Comparison of ENCODE assay signal across 8 cellular contexts in the genomic region with DNA sequence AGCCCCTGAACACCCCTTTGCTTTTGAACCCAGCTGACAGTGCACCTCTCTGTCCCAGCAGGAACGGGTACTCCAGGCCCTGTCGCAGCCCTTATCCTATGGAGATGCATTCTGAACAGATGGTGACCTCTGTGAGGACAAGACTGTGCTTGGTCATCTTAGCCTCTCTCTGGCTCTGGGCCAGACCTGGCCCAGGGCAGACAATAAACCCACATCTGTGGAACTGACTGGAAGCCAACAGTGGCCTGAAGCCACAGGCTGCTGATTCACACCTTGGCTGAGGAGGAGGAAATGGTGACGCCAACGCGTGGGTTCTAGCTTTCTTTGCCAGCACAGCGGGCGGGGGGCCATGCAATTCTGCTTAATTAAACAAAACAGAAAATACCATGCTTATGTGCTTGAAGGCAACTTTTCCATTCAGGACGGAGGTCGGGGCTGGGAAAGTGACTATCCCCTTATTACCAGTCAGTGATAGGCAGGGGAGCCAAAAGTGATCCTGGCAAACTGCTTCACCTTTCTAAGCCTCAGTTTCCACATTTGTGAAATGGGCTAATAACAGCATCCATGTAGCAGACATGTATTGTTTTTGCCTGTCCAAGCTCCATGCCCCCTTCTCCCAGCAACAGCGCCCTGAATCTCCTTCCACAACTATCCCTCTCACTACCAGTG. TPM values are rescaled to one million over a fixed set of nuclear protein-coding genes. Genes with fewer than 3 reads are reported as not detected.
DNase-seq lines count a peak whose midpoint lies in the region; ATAC-seq and TF ChIP-seq lines count a peak whose summit lies in the region.

No MANE protein-coding gene starts in this region.

- ATAC-seq in HG02885 (IDR thresholded peaks at IDR 0.05; ENCODE audit: poor library complexity, unreplicated experiment), result no peak

- H3K4me3 ChIP-seq in LNCaP clone FGC (ENCODE audit: low read depth, low read length), result no peak overlapping the region
- H3K4me3 ChIP-seq in fibroblast of villous mesenchyme (ENCODE audit: low read depth, low read length), result no peak overlapping the region

- DNase-seq in AG08395 (ENCODE audit: low spot score) (peak; percentile 93), LNCaP clone FGC (ENCODE audit: low read depth) (peak; percentile 86), fibroblast of villous mesenchyme (ENCODE audit: low read depth) (peak; percentile 95), renal cortical epithelial cell (ENCODE audit: low read depth) (peak; percentile 94), NCI-H1436 treated with DMSO at 0.1 percent for 48 hours (lab: John Stamatoyannopoulos, UW) (no peak), cortex of kidney (lab: John Stamatoyannopoulos, UW) (no peak)
- DNase-seq in activated CD8-positive, alpha-beta memory T cell treated with anti-CD3 and anti-CD28 coated beads, Interleukin-2, amount 50 U/mL, for 48 hours, result peak; percentile 83

- TF ChIP-seq CTCF in LNCaP clone FGC (IDR thresholded peaks at IDR 0.05; ENCODE audit: control insufficient read depth, extremely low read depth, insufficient read depth) (no peak), fibroblast of villous mesenchyme (IDR thresholded peaks at IDR 0.05; ENCODE audit: insufficient read depth, low read depth, low read length) (no peak)

RNA-seq across cellular contexts. Expression of gene SH3PXD2B, which starts 10.8 kb away (rescaled TPM):
- total RNA-seq in fibroblast of villous mesenchyme, result 28.1 and 32.2 TPM in 2 replicates
- 8.3 and 12.9 TPM in 2 replicates for total RNA-seq in renal cortical epithelial cell

Comparison
In these comparisons a context has a peak if more than half of its experiments do, and no peak if none do; other contexts are left out.
1. DNase-seq: peak in AG08395 (single experiment), LNCaP clone FGC (single experiment), activated CD8-positive, alpha-beta memory T cell treated with anti-CD3 and anti-CD28 coated beads, Interleukin-2, amount 50 U/mL, for 48 hours (single experiment), fibroblast of villous mesenchyme (single experiment) and renal cortical epithelial cell (single experiment); none in NCI-H1436 treated with DMSO at 0.1 percent for 48 hours (single experiment) and cortex of kidney (single experiment).